8 cellular contexts compared by ENCODE assay signal in the genomic region with DNA sequence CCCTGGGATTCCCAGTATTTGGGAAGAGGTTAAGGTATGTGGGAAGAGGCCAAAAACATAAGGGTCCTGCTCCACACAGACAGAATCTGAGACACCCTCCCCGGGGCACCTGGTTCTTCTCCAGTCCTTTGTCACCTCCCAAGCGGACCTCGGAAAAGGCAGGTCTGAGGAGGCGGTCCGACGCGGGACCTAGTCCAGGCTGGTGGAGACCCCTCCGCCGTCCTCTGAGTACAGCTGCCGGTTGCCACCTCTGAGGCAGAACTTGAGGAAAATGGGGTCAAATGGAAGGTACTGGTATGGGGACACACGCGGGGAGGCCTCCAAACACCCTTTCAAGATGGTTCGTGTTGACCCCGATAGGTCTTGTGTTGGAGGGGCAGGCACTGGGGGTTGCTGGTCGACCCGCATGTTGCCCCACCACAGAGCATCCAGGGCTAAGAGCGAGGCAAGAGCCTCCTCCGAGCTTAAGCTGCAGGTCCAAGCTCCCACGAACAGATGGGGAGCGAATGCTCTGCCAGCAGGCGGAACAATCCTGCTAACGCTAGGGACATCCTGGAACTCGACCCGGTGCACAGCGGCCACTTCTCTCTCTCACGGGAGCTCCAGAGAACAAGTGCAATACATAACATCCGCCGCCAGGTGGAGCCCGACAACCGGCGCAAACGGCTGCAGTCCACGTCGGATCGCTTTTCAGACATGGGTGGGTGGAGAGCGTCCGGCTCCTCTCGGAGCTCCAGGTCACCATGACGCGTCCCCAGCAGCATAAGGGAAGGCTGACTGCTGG.
DNase-seq lines count a peak whose midpoint lies in the region; ATAC-seq and TF ChIP-seq lines count a peak whose summit lies in the region.
"Not testable (repeated sequence)": the region's sequence is repeated elsewhere in the genome, so short reads cannot be mapped to it uniquely, and the experiment has no call there.

No MANE protein-coding gene starts in this region.

- H4K20me1 ChIP-seq in GM23248 (ENCODE audit: insufficient read depth); fibroblast of lung (ENCODE audit: control insufficient read depth, extremely low read depth, insufficient read depth, low read length): not testable (repeated sequence)

- H3K4me1 ChIP-seq in GM23248 (ENCODE audit: insufficient read depth); SJSA1 (replicated peaks); fibroblast of lung (ENCODE audit: control insufficient read depth, extremely low read depth, insufficient read depth, low read length); mucosa of descending colon (ENCODE audit: low read depth): not testable (repeated sequence)

- DNase-seq in COLO829 (ENCODE audit: low spot score): peak; percentile 87
- DNase-seq in GM23248: peak; percentile 86
- peak; percentile 48 for DNase-seq in NCI-H1092 (lab: John Stamatoyannopoulos, UW)
- DNase-seq in SJSA1 (ENCODE audit: low read depth in 1 of 2, low spot score in 2 of 2): peak; percentile 52 to 60
- DNase-seq in activated T-helper 2 cell treated with anti-CD3 and anti-CD28 coated beads, Interferon-gamma antibody, Interleukin-2, Interleukin-4, amounts not matched to agents 10 μg/mL and 5 μg/mL and 100 μg/mL, durations not matched to agents 14 hours and 24 hours and 36 hours (ENCODE audit: low spot score): peak; percentile 49
- DNase-seq in fibroblast of lung (ENCODE audit: low read depth in 2 of 2): peak; percentile 22 to 32
- DNase-seq in mucosa of descending colon: peak; percentile 57 to 74 (median 69)
- peak; percentile 33 for DNase-seq in stimulated activated CD8-positive, alpha-beta memory T cell treated with anti-CD3 and anti-CD28 coated beads, Interleukin-12 subunit alpha, Interleukin-12 subunit beta, amount 100 ng/mL, for 4 hours (ENCODE audit: low read depth)

- not testable (repeated sequence) for H3K27me3 Mint-ChIP-seq in activated T-helper 2 cell treated with anti-CD3 and anti-CD28 coated beads, Interferon-gamma antibody, Interleukin-2, Interleukin-4, amounts not matched to agents 10 μg/mL and 5 μg/mL and 100 μg/mL, durations not matched to agents 14 hours and 24 hours and 36 hours (ENCODE audit: low read depth)

- H3K4me3 ChIP-seq in GM23248 (peak overlapping the region; percentile 42; the same call in 1 of the 2 replicates), fibroblast of lung (replicated peaks in 1 of 4; ENCODE audit: control extremely low read depth in 1 of 4, insufficient read depth in 1 of 4, low read depth in 3 of 4, low read length in 4 of 4) (peak overlapping the region in 2 of 4 experiments; percentile 28 to 35)
- not testable (repeated sequence) for H3K4me3 ChIP-seq in SJSA1, mucosa of descending colon

- ATAC-seq in mucosa of descending colon: peak; percentile 66

- H3K27ac Mint-ChIP-seq in activated T-helper 2 cell treated with anti-CD3 and anti-CD28 coated beads, Interferon-gamma antibody, Interleukin-2, Interleukin-4, amounts not matched to agents 10 μg/mL and 5 μg/mL and 100 μg/mL, durations not matched to agents 14 hours and 24 hours and 36 hours: not testable (repeated sequence)

- H3K9me2 ChIP-seq in GM23248 (ENCODE audit: insufficient read depth): not testable (repeated sequence)

- intact Hi-C loops in activated T-helper 2 cell treated with anti-CD3 and anti-CD28 coated beads, Interferon-gamma antibody, Interleukin-2, Interleukin-4, amounts not matched to agents 10 μg/mL and 5 μg/mL and 100 μg/mL, durations not matched to agents 14 hours and 24 hours and 36 hours (cut with micrococcal nuclease); mucosa of descending colon (cut with DNase I, micrococcal nuclease): not testable (repeated sequence)

- not testable (repeated sequence) for H3K36me3 Mint-ChIP-seq in activated T-helper 2 cell treated with anti-CD3 and anti-CD28 coated beads, Interferon-gamma antibody, Interleukin-2, Interleukin-4, amounts not matched to agents 10 μg/mL and 5 μg/mL and 100 μg/mL, durations not matched to agents 14 hours and 24 hours and 36 hours (ENCODE audit: low read depth)

- H3F3A ChIP-seq in GM23248 (ENCODE audit: insufficient read depth): not testable (repeated sequence)

- H3K9me3 ChIP-seq in GM23248 (ENCODE audit: low read depth); SJSA1 (replicated peaks); fibroblast of lung (ENCODE audit: control insufficient read depth, insufficient read depth, low read depth, low read length); mucosa of descending colon: not testable (repeated sequence)

- TF ChIP-seq CTCF in fibroblast of lung (conservative IDR thresholded peaks at IDR 0.05 in 1 of 2, IDR thresholded peaks at IDR 0.05 in 1 of 2; ENCODE audit: low read depth in 1 of 2, low read length in 2 of 2) (peak; percentile 49 to 54), mucosa of descending colon (IDR thresholded peaks at IDR 0.05) (peak; percentile 71)

- H3K9me3 Mint-ChIP-seq in activated T-helper 2 cell treated with anti-CD3 and anti-CD28 coated beads, Interferon-gamma antibody, Interleukin-2, Interleukin-4, amounts not matched to agents 10 μg/mL and 5 μg/mL and 100 μg/mL, durations not matched to agents 14 hours and 24 hours and 36 hours: not testable (repeated sequence)

- H3K79me2 ChIP-seq in GM23248 (ENCODE audit: insufficient read depth); fibroblast of lung (ENCODE audit: control insufficient read depth, insufficient read depth, low read length): not testable (repeated sequence)

- not testable (repeated sequence) for H3K36me3 ChIP-seq in GM23248 (ENCODE audit: low read depth); SJSA1; fibroblast of lung (ENCODE audit: control insufficient read depth, insufficient read depth, low read length); mucosa of descending colon (ENCODE audit: low read depth)

- H3K4me3 Mint-ChIP-seq in activated T-helper 2 cell treated with anti-CD3 and anti-CD28 coated beads, Interferon-gamma antibody, Interleukin-2, Interleukin-4, amounts not matched to agents 10 μg/mL and 5 μg/mL and 100 μg/mL, durations not matched to agents 14 hours and 24 hours and 36 hours (ENCODE audit: low read depth): not testable (repeated sequence)

- H3K9ac ChIP-seq in GM23248; fibroblast of lung (ENCODE audit: insufficient read depth, low read length): not testable (repeated sequence)

- not testable (repeated sequence) for H3K27ac ChIP-seq in GM23248; SJSA1; fibroblast of lung (ENCODE audit: insufficient read depth, low read length)

- WGBS in GM23248 (ENCODE audit: low coverage in 1 of 2, low lambda C conversion rate in 2 of 2, missing lambda C conversion rate in 2 of 2), 2 experiments: 25 to 26% methylated on average over 39 to 40 of the region's 40 CpGs

- peak overlapping the region; percentile 42 for H3K4me2 ChIP-seq in GM23248 (ENCODE audit: unreplicated experiment)
- H3K4me2 ChIP-seq in fibroblast of lung (ENCODE audit: extremely low read depth, insufficient read depth, low read length): not testable (repeated sequence)

- H2AFZ ChIP-seq in GM23248: peak overlapping the region; percentile 69; the same call in 1 of the 2 replicates
- not testable (repeated sequence) for H2AFZ ChIP-seq in fibroblast of lung (ENCODE audit: low read length)

- in situ Hi-C loops in GM23248 (cut with MboI): not testable (repeated sequence)

- H3K27me3 ChIP-seq in GM23248 (replicated peaks; ENCODE audit: insufficient read depth); SJSA1 (replicated peaks); fibroblast of lung (ENCODE audit: control insufficient read depth, insufficient read depth, low read length): not testable (repeated sequence)

- not testable (repeated sequence) for H3K4me1 Mint-ChIP-seq in activated T-helper 2 cell treated with anti-CD3 and anti-CD28 coated beads, Interferon-gamma antibody, Interleukin-2, Interleukin-4, amounts not matched to agents 10 μg/mL and 5 μg/mL and 100 μg/mL, durations not matched to agents 14 hours and 24 hours and 36 hours (ENCODE audit: low read depth)

Comparison
In these comparisons a context has a peak if more than half of its experiments do, and no peak if none do; other contexts are left out.
1. DNase-seq: peak in every context shown above with its lines; median percentile 87 in COLO829; 86 in GM23248; 69 in mucosa of descending colon; 56 in SJSA1; 49 in activated T-helper 2 cell treated with anti-CD3 and anti-CD28 coated beads, Interferon-gamma antibody, Interleukin-2, Interleukin-4, amounts not matched to agents 10 μg/mL and 5 μg/mL and 100 μg/mL, durations not matched to agents 14 hours and 24 hours and 36 hours; 48 in NCI-H1092; 33 in stimulated activated CD8-positive, alpha-beta memory T cell treated with anti-CD3 and anti-CD28 coated beads, Interleukin-12 subunit alpha, Interleukin-12 subunit beta, amount 100 ng/mL, for 4 hours; 27 in fibroblast of lung.